Comparison of ENCODE assay signal across 23 cellular contexts in genomic region chr15:100684591-100684990, GRCh38.
"Had no signal": no experiment of that assay in that cellular context is flagged by ENCODE, and none has a peak within 500 bp of the region (broad histone marks: within the 10 kb centered on the region; RNA-seq: fewer than 3 reads in every experiment).

No MANE protein-coding gene starts in this region.

- H3K4me3 Mint-ChIP-seq: IgD-negative memory B cell had no signal

- H3K36me3 Mint-ChIP-seq: IgD-negative memory B cell had no signal

- H3K4me3 ChIP-seq: K562, Peyer's patch, SJSA1, SK-N-MC had no signal

- H3K9ac ChIP-seq: KMS-11 had no signal

- H3K36me3 ChIP-seq: Peyer's patch, SJSA1 had no signal

- DNase-seq: Kasumi-1, MM.1S, NCI-H1092 treated with DMSO at 0.1 percent for 48 hours, NCI-H1436, NCI-H187, NCI-H2029, NCI-H2081 treated with DMSO at 0.1 percent for 48 hours, NCI-H2171, NCI-H226, NCI-H446, NCI-H510A, NCI-H524 treated with DMSO at 0.1 percent for 48 hours, NCI-H69, NCI-H774, PC-3, Peyer's patch, SHP77 treated with DMSO at 0.1 percent for 48 hours had no signal

- H3K4me1 Mint-ChIP-seq: IgD-negative memory B cell had no signal

- H3K27ac Mint-ChIP-seq: IgD-negative memory B cell had no signal

- H3K9me3 ChIP-seq: Peyer's patch, SJSA1 had no signal

- H3K27ac ChIP-seq: HL-60, KMS-11, Peyer's patch, SJSA1, SK-N-MC had no signal

- H3K27me3 ChIP-seq: Peyer's patch, SJSA1 had no signal

- H3K4me2 ChIP-seq: KMS-11 had no signal
